ENCODE assay signal across 24 cellular contexts in genomic region chr5:38447786-38448185, GRCh38.
DNase-seq lines count a peak whose midpoint lies in the region; ATAC-seq and TF ChIP-seq lines count a peak whose summit lies in the region.
"Had no signal": no experiment of that assay in that cellular context is flagged by ENCODE, and none has a peak within 500 bp of the region (broad histone marks: within the 10 kb centered on the region; RNA-seq: fewer than 3 reads in every experiment).

No MANE protein-coding gene starts in this region.

- TF ChIP-seq POLR2A in right lobe of liver (IDR thresholded peaks at IDR 0.05) (no peak), heart left ventricle (IDR thresholded peaks at IDR 0.05) (no peak)

- no peak for TF ChIP-seq RAD21 in liver (IDR thresholded peaks at IDR 0.05)

- no peak overlapping the region for H3K9ac ChIP-seq in liver (ENCODE audit: low read depth in 1 of 2, low read length in 2 of 2)
- H3K9ac ChIP-seq: KMS-11 had no signal

- 85% methylated on average over 5 of the region's 5 CpGs for WGBS in liver
- 57% methylated on average over 4 of the region's 5 CpGs for WGBS in right lobe of liver (ENCODE audit: insufficient coverage, low coverage, low lambda C conversion rate, missing lambda C conversion rate)
- WGBS in heart left ventricle, 4 donors, result 58 to 80% (median 65%) methylated on average over 5 of the region's 5 CpGs

- H3K4me1 ChIP-seq in liver (ENCODE audit: control insufficient read depth in 4 of 4, insufficient read depth in 4 of 4, low read length in 3 of 4) (no peaks in the 10 kb centered on the region), right lobe of liver (no peaks in the 10 kb centered on the region), heart left ventricle (peaks cover 0 to 37% (median 6%) of the 10 kb centered on the region in 12 donors)

- DNase-seq in right lobe of liver (no peak), heart left ventricle (peak in 2 of 5 donors; percentile 22 to 47), sciatic nerve (ENCODE audit: low spot score) (no peak), RKO (ENCODE audit: low spot score) (no peak), EL (no peak)
- DNase-seq: activated CD4-positive, alpha-beta T cell treated with anti-CD3 and anti-CD28 coated beads for 48 hours; activated CD8-positive, alpha-beta memory T cell treated with anti-CD3 and anti-CD28 coated beads, Interleukin-2, amount 10 ng/mL, durations not matched to agents 7 days and 5 days; activated naive CD8-positive, alpha-beta T cell treated with anti-CD3 and anti-CD28 coated beads, Interleukin-2, amount 10 ng/mL, durations not matched to agents 7 days and 5 days; body of pancreas; CD4-positive, CD25-positive, alpha-beta regulatory T cell; DMS153; effector memory CD4-positive, alpha-beta T cell; NCI-H2171 treated with DMSO at 0.1 percent for 48 hours; NCI-H526; small intestine; stimulated activated naive B cell treated with anti-CD40 and anti-IgM and Interleukin-4, amounts not matched to agents 10 μg/mL and 1 μg/mL and 100 μg/mL, for 72 hours; T-helper 17 cell; transverse colon had no signal

- no peak overlapping the region for H3K4me3 ChIP-seq in liver (ENCODE audit: low read depth in 1 of 3, low read length in 3 of 3)
- H3K4me3 ChIP-seq in right lobe of liver, result no peak overlapping the region
- no peak overlapping the region for H3K4me3 ChIP-seq in heart left ventricle
- H3K4me3 ChIP-seq: body of pancreas, transverse colon had no signal

- ATAC-seq in right lobe of liver (no peak), heart left ventricle (peak; percentile 22 to 69 (median 58)), sciatic nerve (peak; percentile 90), GM21360 (IDR thresholded peaks at IDR 0.05; ENCODE audit: unreplicated experiment) (no peak), HG03469 (IDR thresholded peaks at IDR 0.05; ENCODE audit: unreplicated experiment) (no peak)
- ATAC-seq: activated CD8-positive, alpha-beta memory T cell treated with anti-CD3 and anti-CD28 coated beads, Interleukin-2, amount 10 ng/mL, durations not matched to agents 7 days and 5 days; body of pancreas; esophagus mucosa; left lobe of liver; stimulated activated naive B cell treated with anti-CD40 and anti-IgM and Interleukin-4, amounts not matched to agents 10 μg/mL and 1 μg/mL and 100 μg/mL, for 72 hours; T-helper 17 cell had no signal

- H3K27ac ChIP-seq in liver (ENCODE audit: low read depth in 1 of 2, low read length in 2 of 2) (no peak overlapping the region), right lobe of liver (no peak overlapping the region), heart left ventricle (peak overlapping the region in 1 of 12 donors; percentile 14)
- H3K27ac ChIP-seq: body of pancreas, KMS-11 had no signal

- H3K9me3 ChIP-seq in liver (ENCODE audit: control insufficient read depth in 4 of 4, low read length in 3 of 4) (no peaks in the 10 kb centered on the region), right lobe of liver (no peaks in the 10 kb centered on the region), heart left ventricle (no peaks in the 10 kb centered on the region)
- H3K9me3 ChIP-seq: body of pancreas, transverse colon had no signal

- H3K27me3 ChIP-seq in liver (ENCODE audit: control insufficient read depth in 4 of 4, insufficient read depth in 4 of 4, low read length in 3 of 4) (peaks cover 0 to 2% (median 0%) of the 10 kb centered on the region in 4 donors), right lobe of liver (no peaks in the 10 kb centered on the region), heart left ventricle (peaks cover 0 to 83% (median 0%) of the 10 kb centered on the region in 9 donors)
- H3K27me3 ChIP-seq: body of pancreas had no signal

- intact Hi-C loops in right lobe of liver (cut with DNase I), result loop anchor here in 1 of 2 donors (10.0 kb wide), 2 partner anchors 217 to 357 kb away; no protein-coding TSS in a partner anchor
- intact Hi-C loops in heart left ventricle (cut with DNase I), result loop anchor here in 6 of 10 donors (10.0 kb wide), 4 partner anchors 67 to 627 kb away; partner anchors contain the start of genes LIFR (in 2 of the 6) and RICTOR (in 1 of the 6)
- intact Hi-C loops in sciatic nerve (cut with DNase I), result no loop called here

- no peaks in the 10 kb centered on the region for H3K36me3 ChIP-seq in liver (ENCODE audit: control insufficient read depth in 4 of 4, insufficient read depth in 3 of 4, low read depth in 1 of 4, low read length in 3 of 4)
- H3K36me3 ChIP-seq in right lobe of liver, result no peaks in the 10 kb centered on the region
- no peaks in the 10 kb centered on the region for H3K36me3 ChIP-seq in heart left ventricle
- H3K36me3 ChIP-seq: transverse colon had no signal

- TF ChIP-seq CTCF in liver (IDR thresholded peaks at IDR 0.05; ENCODE audit: low read depth, low read length, missing input control) (no peak), right lobe of liver (IDR thresholded peaks at IDR 0.05) (no peak), heart left ventricle (IDR thresholded peaks at IDR 0.05) (no peak)

TF ChIP-seq in liver, 16 proteins besides CTCF, POLR2A, EP300 and RAD21:
- TF ChIP-seq YY1 (IDR thresholded peaks at IDR 0.05) (no peak), GABPA (IDR thresholded peaks at IDR 0.05 in 1 of 2, conservative IDR thresholded peaks at IDR 0.05 in 1 of 2) (no peak), NR2F2 (IDR thresholded peaks at IDR 0.05) (peak; percentile 13)

Comparison
In these comparisons a context has a peak if more than half of its experiments do, and no peak if none do; other contexts are left out.
1. ATAC-seq: peak in heart left ventricle (4 of 4) and sciatic nerve (single experiment); none in right lobe of liver (0 of 4), GM21360 (single experiment) and HG03469 (single experiment).